In the genomic region with DNA sequence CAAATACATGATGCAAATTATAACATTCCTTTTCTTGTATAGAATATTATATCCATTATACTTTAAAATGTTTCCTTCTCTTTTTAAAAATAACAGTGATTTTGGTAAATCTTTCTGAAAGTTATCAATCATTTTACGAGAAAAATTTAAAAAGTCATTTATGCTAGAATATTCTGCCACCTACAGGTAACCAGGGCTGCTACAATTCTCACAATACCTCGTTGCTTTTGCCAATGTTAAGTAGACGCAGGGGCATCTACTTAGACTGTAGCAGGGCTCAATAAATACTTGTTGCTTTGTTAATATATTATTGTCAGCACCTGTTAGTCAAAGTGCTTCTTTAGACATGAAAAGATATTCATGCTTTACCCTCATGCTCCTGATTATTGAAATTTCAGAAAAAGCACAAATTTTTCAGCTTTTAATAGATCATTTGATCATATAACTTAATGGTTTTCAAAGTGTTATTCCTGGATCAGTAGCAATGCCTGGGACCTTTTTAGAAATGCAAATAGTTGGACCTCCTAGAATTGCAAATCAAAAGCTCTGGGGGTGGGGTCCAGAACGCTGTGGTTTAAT, we compare ENCODE assay signal across 8 cellular contexts.
DNase-seq lines count a peak whose midpoint lies in the region; ATAC-seq, FAIRE-seq and TF ChIP-seq lines count a peak whose summit lies in the region.

No MANE protein-coding gene starts in this region.

- DNase-seq in heart right ventricle, result no peak
- DNase-seq in thoracic aorta (ENCODE audit: low spot score), result no peak
- no peak for DNase-seq in HuH-7.5 (ENCODE audit: low spot score)

- H3K27me3 ChIP-seq in heart right ventricle (no peaks in the 10 kb centered on the region), thoracic aorta (replicated peaks; ENCODE audit: insufficient read depth) (no peaks in the 10 kb centered on the region)

- FAIRE-seq in A204.1 (lab: Jason Lieb, UNC), result peak; percentile 85

- H3K4me3 ChIP-seq in heart right ventricle (no peak overlapping the region), thoracic aorta (no peak overlapping the region)

- TF ChIP-seq CTCF in heart right ventricle (IDR thresholded peaks at IDR 0.05), result peak; percentile 27 to 81 (median 68)
- TF ChIP-seq CTCF in thoracic aorta (IDR thresholded peaks at IDR 0.05), result peak; percentile 75

- H3K9me3 ChIP-seq in heart right ventricle, result peaks cover 0 to under 1% (median 0%) of the 10 kb centered on the region in 11 donors
- no peaks in the 10 kb centered on the region for H3K9me3 ChIP-seq in thoracic aorta

- H3K27ac ChIP-seq in heart right ventricle, result no peak overlapping the region
- no peak overlapping the region for H3K27ac ChIP-seq in thoracic aorta

- intact Hi-C loops in heart right ventricle (cut with DNase I), result loop anchor here (5.0 to 10.0 kb wide), 9 partner anchors 216 to 746 kb away; partner anchors contain the start of gene PDZRN3 (in 3 of the 10)

- H3K36me3 ChIP-seq in heart right ventricle (no peaks in the 10 kb centered on the region), thoracic aorta (no peaks in the 10 kb centered on the region)

- peaks cover 0 to 7% (median 0%) of the 10 kb centered on the region in 9 donors for H3K4me1 ChIP-seq in heart right ventricle
- no peaks in the 10 kb centered on the region for H3K4me1 ChIP-seq in thoracic aorta (ENCODE audit: control insufficient read depth in 1 of 2, low read depth in 2 of 2)

- WGBS in heart right ventricle, 2 donors, result 13 to 20% methylated on average over 4 of the region's 4 CpGs

- peak; percentile 42 for ATAC-seq in HG02885 (IDR thresholded peaks at IDR 0.05; ENCODE audit: poor library complexity, unreplicated experiment)
- ATAC-seq in SK-N-SH treated with all-trans-retinoic acid at 6 μM for 48 hours, result peak; percentile 79
- peak in 1 of 8 donors; percentile 57 for ATAC-seq in heart right ventricle
- no peak for ATAC-seq in thoracic aorta (ENCODE audit: insufficient number of reproducible peaks, low FRiP score, low read depth)
- ATAC-seq in GM18498 (IDR thresholded peaks at IDR 0.05; ENCODE audit: unreplicated experiment), result no peak
- no peak for ATAC-seq in GM18861 (IDR thresholded peaks at IDR 0.05; ENCODE audit: unreplicated experiment)

TF ChIP-seq in SK-N-SH treated with all-trans-retinoic acid at 6 μM for 48 hours, 23 proteins besides CTCF, POLR2A, EP300 and RAD21:
- TF ChIP-seq, protein P1, sequence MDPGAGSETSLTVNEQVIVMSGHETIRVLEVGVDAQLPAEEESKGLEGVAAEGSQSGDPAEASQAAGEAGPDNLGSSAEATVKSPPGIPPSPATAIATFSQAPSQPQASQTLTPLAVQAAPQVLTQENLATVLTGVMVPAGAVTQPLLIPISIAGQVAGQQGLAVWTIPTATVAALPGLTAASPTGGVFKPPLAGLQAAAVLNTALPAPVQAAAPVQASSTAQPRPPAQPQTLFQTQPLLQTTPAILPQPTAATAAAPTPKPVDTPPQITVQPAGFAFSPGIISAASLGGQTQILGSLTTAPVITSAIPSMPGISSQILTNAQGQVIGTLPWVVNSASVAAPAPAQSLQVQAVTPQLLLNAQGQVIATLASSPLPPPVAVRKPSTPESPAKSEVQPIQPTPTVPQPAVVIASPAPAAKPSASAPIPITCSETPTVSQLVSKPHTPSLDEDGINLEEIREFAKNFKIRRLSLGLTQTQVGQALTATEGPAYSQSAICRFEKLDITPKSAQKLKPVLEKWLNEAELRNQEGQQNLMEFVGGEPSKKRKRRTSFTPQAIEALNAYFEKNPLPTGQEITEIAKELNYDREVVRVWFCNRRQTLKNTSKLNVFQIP (CRISPR knock-in tag; IDR thresholded peaks at IDR 0.05; ENCODE audit: borderline replicate concordance, low read depth), result no peak
- TF ChIP-seq TSHZ2 (CRISPR knock-in tag; IDR thresholded peaks at IDR 0.05) (no peak), TOX (CRISPR knock-in tag; IDR thresholded peaks at IDR 0.05; ENCODE audit: borderline replicate concordance) (no peak), ZNF70 (CRISPR knock-in tag; IDR thresholded peaks at IDR 0.05) (no peak), RARB (CRISPR knock-in tag; IDR thresholded peaks at IDR 0.05) (no peak), OSR1 (CRISPR knock-in tag; IDR thresholded peaks at IDR 0.05) (no peak), CSDC2 (CRISPR knock-in tag; IDR thresholded peaks at IDR 0.05) (no peak), PPARA (CRISPR knock-in tag; IDR thresholded peaks at IDR 0.05; ENCODE audit: borderline replicate concordance) (no peak), ZFP30 (CRISPR knock-in tag; IDR thresholded peaks at IDR 0.05) (no peak)
- TF ChIP-seq, protein P2, sequence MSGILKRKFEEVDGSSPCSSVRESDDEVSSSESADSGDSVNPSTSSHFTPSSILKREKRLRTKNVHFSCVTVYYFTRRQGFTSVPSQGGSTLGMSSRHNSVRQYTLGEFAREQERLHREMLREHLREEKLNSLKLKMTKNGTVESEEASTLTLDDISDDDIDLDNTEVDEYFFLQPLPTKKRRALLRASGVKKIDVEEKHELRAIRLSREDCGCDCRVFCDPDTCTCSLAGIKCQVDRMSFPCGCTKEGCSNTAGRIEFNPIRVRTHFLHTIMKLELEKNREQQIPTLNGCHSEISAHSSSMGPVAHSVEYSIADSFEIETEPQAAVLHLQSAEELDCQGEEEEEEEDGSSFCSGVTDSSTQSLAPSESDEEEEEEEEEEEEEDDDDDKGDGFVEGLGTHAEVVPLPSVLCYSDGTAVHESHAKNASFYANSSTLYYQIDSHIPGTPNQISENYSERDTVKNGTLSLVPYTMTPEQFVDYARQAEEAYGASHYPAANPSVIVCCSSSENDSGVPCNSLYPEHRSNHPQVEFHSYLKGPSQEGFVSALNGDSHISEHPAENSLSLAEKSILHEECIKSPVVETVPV (CRISPR knock-in tag; IDR thresholded peaks at IDR 0.05), result no peak

Comparison
In these comparisons a context has a peak if more than half of its experiments do, and no peak if none do; other contexts are left out.
1. ATAC-seq: peak in HG02885 (single experiment) and SK-N-SH treated with all-trans-retinoic acid at 6 μM for 48 hours (single experiment); none in thoracic aorta (single experiment), GM18498 (single experiment) and GM18861 (single experiment).